22 cellular contexts compared by ENCODE assay signal in the genomic region with DNA sequence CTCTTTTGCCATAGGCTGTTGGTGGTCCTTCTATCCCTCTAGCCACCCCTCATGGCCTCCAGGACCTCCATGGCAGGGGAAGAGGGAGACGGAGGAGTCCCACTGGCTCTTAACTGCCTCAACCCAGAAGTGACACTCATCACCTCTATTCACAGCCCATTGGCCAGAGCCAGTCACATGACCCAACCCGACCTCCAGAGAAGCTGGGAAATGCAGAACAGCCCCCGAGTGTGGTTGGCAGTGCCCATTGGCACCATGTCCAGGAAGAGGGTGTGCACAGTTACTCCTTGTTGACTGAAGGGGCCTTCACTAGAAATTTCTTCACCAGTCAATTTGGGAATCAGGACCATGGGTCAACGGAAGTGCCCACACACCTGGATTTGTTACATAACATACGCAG. TPM values are rescaled to one million over a fixed set of nuclear protein-coding genes. Genes with fewer than 3 reads are reported as not detected.
DNase-seq lines count a peak whose midpoint lies in the region; ATAC-seq, FAIRE-seq and TF ChIP-seq lines count a peak whose summit lies in the region.
"Had no signal": no experiment of that assay in that cellular context is flagged by ENCODE, and none has a peak within 500 bp of the region (broad histone marks: within the 10 kb centered on the region; RNA-seq: fewer than 3 reads in every experiment).

No MANE protein-coding gene starts in this region.

- H3K14ac ChIP-seq in neuronal stem cell (ENCODE audit: low read length): no peak overlapping the region

- WGBS in GM12878 (ENCODE audit: insufficient coverage, insufficient replicate concordance, low lambda C conversion rate, missing lambda C conversion rate): 50% methylated on average over 5 of the region's 5 CpGs
- WGBS in neuronal stem cell (ENCODE audit: extremely low coverage in 2 of 2, insufficient read length in 2 of 2, insufficient replicate concordance in 1 of 2), 2 donors: no CpG with 5 or more reads among the region's 5 CpGs

- peaks cover 31% of the 10 kb centered on the region for H3K4me1 ChIP-seq in GM12878 (ENCODE audit: control insufficient read depth, insufficient read depth, low read length)
- H3K4me1 ChIP-seq in neuronal stem cell (ENCODE audit: control insufficient read depth in 2 of 2, insufficient read depth in 1 of 2, low read depth in 1 of 2, low read length in 2 of 2): peaks cover 0 to 3% of the 10 kb centered on the region in 2 donors
- no peaks in the 10 kb centered on the region for H3K4me1 ChIP-seq in right atrium auricular region
- H3K4me1 ChIP-seq: Caco-2, HAP-1 had no signal

- in situ Hi-C loops in GM12878 (cut with MboI): no loop called here

- no peak for TF ChIP-seq RAD21 in GM12878 (IDR thresholded peaks at IDR 0.05; ENCODE audit: insufficient read depth, low read depth, low read length)

- no peaks in the 10 kb centered on the region for H3K36me3 Mint-ChIP-seq in activated CD4-positive, alpha-beta T cell treated with anti-CD3 and anti-CD28 coated beads, Interleukin-2, amount 10 ng/mL, durations not matched to agents 24 days and 14 days (ENCODE audit: low read depth)

- no peak overlapping the region for H3K23ac ChIP-seq in neuronal stem cell (ENCODE audit: low read depth, low read length, poor library complexity)

- H3K79me2 ChIP-seq in GM12878 (ENCODE audit: control insufficient read depth, insufficient read depth, low read length): no peaks in the 10 kb centered on the region

- no peak for FAIRE-seq in GM12878 (lab: Jason Lieb, UNC)
- FAIRE-seq: A204.1, G401.6, GM19239, H54 had no signal

- SMC1A ChIA-PET in GM12878 (lab: Charles Lee; ENCODE audit: uncharacterized antibody, unreplicated experiment): no interaction called here

- no peak overlapping the region for H3K4ac ChIP-seq in neuronal stem cell (ENCODE audit: low read length)

- H3K4me3 Mint-ChIP-seq in activated CD4-positive, alpha-beta T cell treated with anti-CD3 and anti-CD28 coated beads, Interleukin-2, amount 10 ng/mL, durations not matched to agents 24 days and 14 days: no peak overlapping the region
- H3K4me3 Mint-ChIP-seq: B cell; CD4-positive, CD25-positive, alpha-beta regulatory T cell; CD8-positive, alpha-beta T cell; GM23338 had no signal

- peaks cover 7% of the 10 kb centered on the region for H3K4me1 Mint-ChIP-seq in activated CD4-positive, alpha-beta T cell treated with anti-CD3 and anti-CD28 coated beads, Interleukin-2, amount 10 ng/mL, durations not matched to agents 24 days and 14 days

- H3K79me1 ChIP-seq in neuronal stem cell (ENCODE audit: low read depth, low read length): no peaks in the 10 kb centered on the region

- H2BK5ac ChIP-seq in neuronal stem cell (ENCODE audit: low read length): no peak overlapping the region

- H3K9me3 ChIP-seq in GM12878 (replicated peaks; ENCODE audit: control insufficient read depth, insufficient read depth, low read length) (no peaks in the 10 kb centered on the region; the same call in 2 of the 3 replicates), neuronal stem cell (replicated peaks in 1 of 2; ENCODE audit: control insufficient read depth in 2 of 2, insufficient read depth in 1 of 2, low read depth in 1 of 2, low read length in 2 of 2) (no peaks in the 10 kb centered on the region), right atrium auricular region (no peaks in the 10 kb centered on the region)
- H3K9me3 ChIP-seq: BLaER1, Caco-2, HAP-1 had no signal

- H3K27ac Mint-ChIP-seq in activated CD4-positive, alpha-beta T cell treated with anti-CD3 and anti-CD28 coated beads, Interleukin-2, amount 10 ng/mL, durations not matched to agents 24 days and 14 days: no peak overlapping the region
- H3K27ac Mint-ChIP-seq: B cell; CD4-positive, CD25-positive, alpha-beta regulatory T cell; CD8-positive, alpha-beta T cell; GM23338 had no signal

- peaks cover 8% of the 10 kb centered on the region for H3K27me3 Mint-ChIP-seq in activated CD4-positive, alpha-beta T cell treated with anti-CD3 and anti-CD28 coated beads, Interleukin-2, amount 10 ng/mL, durations not matched to agents 24 days and 14 days

- BruUV-seq in GM12878 (replicated peaks; lab: Mats Ljungman, UMichigan): no TSS peak

- peak; percentile 53 for DNase-seq in activated CD4-positive, alpha-beta T cell treated with anti-CD3 and anti-CD28 coated beads, Interleukin-2, amount 10 ng/mL, durations not matched to agents 24 days and 14 days
- DNase-seq in activated CD4-positive, alpha-beta T cell treated with anti-CD3 and anti-CD28 coated beads for 48 hours: no peak
- DNase-seq in GM12878 (ENCODE audit: low read depth, low spot score): no peak
- no peak for DNase-seq in neuronal stem cell (ENCODE audit: low spot score)
- no peak for DNase-seq in right atrium auricular region (ENCODE audit: low spot score)
- DNase-seq: Caco-2; CD4-positive, CD25-positive, alpha-beta regulatory T cell; CD8-positive, alpha-beta T cell; DMS153; DND-41 had no signal

- H3K18ac ChIP-seq in neuronal stem cell (ENCODE audit: low read length): peak overlapping the region; percentile 52

- no peak for TF ChIP-seq EP300 in GM12878 (IDR thresholded peaks at IDR 0.05; ENCODE audit: borderline replicate concordance in 1 of 2, control insufficient read depth in 1 of 2, low read depth in 2 of 2, low read length in 2 of 2)

- ATAC-seq in GM12878: no peak
- no peak for ATAC-seq in GM21390 (IDR thresholded peaks at IDR 0.05; ENCODE audit: unreplicated experiment)
- ATAC-seq: CD8-positive, alpha-beta T cell; GM23338 had no signal

- H3K4me2 ChIP-seq in GM12878 (ENCODE audit: control insufficient read depth, insufficient read depth): no peak overlapping the region
- H3K4me2 ChIP-seq in neuronal stem cell (ENCODE audit: insufficient read depth, low read length, poor library complexity, severe bottlenecking): no peak overlapping the region
- H3K4me2 ChIP-seq: BLaER1, GM23338 had no signal

- H2BK120ac ChIP-seq in neuronal stem cell (ENCODE audit: low read depth, low read length): no peak overlapping the region

- H3K9me3 Mint-ChIP-seq in activated CD4-positive, alpha-beta T cell treated with anti-CD3 and anti-CD28 coated beads, Interleukin-2, amount 10 ng/mL, durations not matched to agents 24 days and 14 days: no peaks in the 10 kb centered on the region
- H3K9me3 Mint-ChIP-seq: CD4-positive, CD25-positive, alpha-beta regulatory T cell; CD8-positive, alpha-beta T cell; GM23338 had no signal

- no peak overlapping the region for H3K4me3 ChIP-seq in GM12878
- H3K4me3 ChIP-seq in neuronal stem cell (ENCODE audit: low read length in 2 of 2): no peak overlapping the region
- no peak overlapping the region for H3K4me3 ChIP-seq in right atrium auricular region
- H3K4me3 ChIP-seq: BLaER1, GM23338, HAP-1 had no signal

- no peaks in the 10 kb centered on the region for H3K36me3 ChIP-seq in GM12878 (ENCODE audit: control insufficient read depth in 2 of 2, insufficient read depth in 2 of 2, low read length in 1 of 2)
- no peaks in the 10 kb centered on the region for H3K36me3 ChIP-seq in neuronal stem cell (replicated peaks in 1 of 2; ENCODE audit: control insufficient read depth in 2 of 2, insufficient read depth in 2 of 2, low read length in 2 of 2)
- H3K36me3 ChIP-seq in right atrium auricular region: no peaks in the 10 kb centered on the region
- H3K36me3 ChIP-seq: BLaER1, HAP-1 had no signal

- H4K8ac ChIP-seq in neuronal stem cell (ENCODE audit: low read depth, low read length): no peak overlapping the region

- H2AFZ ChIP-seq in GM12878 (ENCODE audit: control insufficient read depth, low read depth, low read length) (no peak overlapping the region), neuronal stem cell (ENCODE audit: low read length) (no peak overlapping the region)
- H2AFZ ChIP-seq: GM23338 had no signal

- H4K20me1 ChIP-seq in GM12878 (ENCODE audit: control insufficient read depth, insufficient read depth): no peaks in the 10 kb centered on the region
- H4K20me1 ChIP-seq: BLaER1 had no signal

- H2BK12ac ChIP-seq in neuronal stem cell (ENCODE audit: low read length): no peak overlapping the region

- no peak overlapping the region for H4K91ac ChIP-seq in neuronal stem cell (ENCODE audit: low read depth, low read length, poor library complexity)

- POLR2A ChIA-PET in GM12878 (lab: Charles Lee): no interaction called here

- TF ChIP-seq CTCF in GM12878 (IDR thresholded peaks at IDR 0.05 in 2 of 3, conservative IDR thresholded peaks at IDR 0.05 in 1 of 3; ENCODE audit: control insufficient read depth in 2 of 3, extremely low read depth in 1 of 3, insufficient read depth in 1 of 3, low read depth in 3 of 3, low read length in 3 of 3) (no peak), right atrium auricular region (IDR thresholded peaks at IDR 0.05) (no peak)

- no peak overlapping the region for H3K9ac ChIP-seq in GM12878 (ENCODE audit: control insufficient read depth, insufficient read depth, low read length)
- no peak overlapping the region for H3K9ac ChIP-seq in neuronal stem cell (ENCODE audit: low read depth, low read length, poor library complexity)
- H3K9ac ChIP-seq: BLaER1 had no signal

- H3K27ac ChIP-seq in GM12878 (ENCODE audit: control insufficient read depth, insufficient read depth) (no peak overlapping the region), neuronal stem cell (replicated peaks; ENCODE audit: low read length) (no peak overlapping the region), right atrium auricular region (no peak overlapping the region)
- H3K27ac ChIP-seq: 22Rv1, BLaER1, C4-2B had no signal

- CTCF ChIA-PET in GM12878 (lab: Yijun Ruan, JAX): no interaction called here

- H3K27me3 ChIP-seq in GM12878 (replicated peaks in 1 of 2; ENCODE audit: control insufficient read depth in 2 of 2, insufficient read depth in 2 of 2, low read length in 1 of 2) (no peaks in the 10 kb centered on the region), neuronal stem cell (ENCODE audit: control insufficient read depth in 3 of 3, insufficient read depth in 3 of 3, low read depth in 1 of 3, low read length in 3 of 3) (peaks cover 0 to 26% (median 0%) of the 10 kb centered on the region in 3 experiments), right atrium auricular region (peaks cover 0 to 4% of the 10 kb centered on the region in 2 donors)
- H3K27me3 ChIP-seq: BLaER1 had no signal

- intact Hi-C loops in activated CD4-positive, alpha-beta T cell treated with anti-CD3 and anti-CD28 coated beads, Interleukin-2, amount 10 ng/mL, durations not matched to agents 24 days and 14 days (cut with micrococcal nuclease): no loop called here
- intact Hi-C loops in GM12878 (cut with micrococcal nuclease; ENCODE audit: unreplicated experiment): no loop called here

- no peak for TF ChIP-seq POLR2A in GM12878 (IDR thresholded peaks at IDR 0.05; ENCODE audit: low read depth, low read length)

- H2BK15ac ChIP-seq in neuronal stem cell (ENCODE audit: low read length): no peak overlapping the region

- RAD21 ChIA-PET in GM12878 (lab: Charles Lee; ENCODE audit: unreplicated experiment): no interaction called here

- H2AK5ac ChIP-seq in neuronal stem cell (ENCODE audit: low read depth, low read length): no peak overlapping the region

RNA-seq across cellular contexts. Expression of gene BCL11B, which starts 17.0 kb away (rescaled TPM):
- total RNA-seq in activated CD4-positive, alpha-beta T cell treated with anti-CD3 and anti-CD28 coated beads, Interleukin-2, amount 10 ng/mL, durations not matched to agents 24 days and 14 days: 48.2 and 48.5 TPM in 2 replicates
- total RNA-seq in GM12878 (2013; cell fraction: nucleolus; rRNA removed): 6.7 and 7.9 TPM in 2 replicates
- 1.9 and 2.6 TPM in 2 replicates for total RNA-seq in GM12878 (2014; rRNA removed)
- 1.3 and 1.6 TPM in 2 replicates for total RNA-seq in GM12878 (2014; rRNA removed; fragmentation: Illumina TruSeq; extraction: Trizol)
- total RNA-seq in GM12878 (2021): 5.3 and 5.5 TPM in 2 replicates
- 0.12 TPM for polyA plus RNA-seq in GM12878 (2011; ENCODE audit: low read depth)
- 1.4 and 1.7 TPM in 2 replicates for polyA plus RNA-seq in GM12878 (2011; rRNA removed)
- polyA plus RNA-seq in GM12878 (2011; cell fraction: cytosol; rRNA removed): 1.2 and 1.6 TPM in 2 replicates
- polyA plus RNA-seq in GM12878 (2011; cell fraction: nucleus; rRNA removed): 2.2 and 2.5 TPM in 2 replicates
- 0.22 and 0.24 TPM in 2 replicates for polyA plus RNA-seq in GM12878 (2012)
- polyA plus RNA-seq in GM12878 (2014; fragmentation: Illumina TruSeq; extraction: Trizol): 1.00 and 1.3 TPM in 2 replicates
- 1 to 10 TPM in 1 of 2 experiments, under 1 TPM in 1; 0.38 to 1.7 TPM for polyA plus RNA-seq in GM12878 (2014; fragmentation: Nextera tagmentation; extraction: Ambion mirVana)
- polyA plus RNA-seq in GM12878 (2014; rRNA removed): 1.4 and 1.6 TPM in 2 replicates
- under 1 TPM; 0.64 to 0.71 TPM for polyA plus RNA-seq in GM12878 (2016; fragmentation: Nextera tagmentation; extraction: Ambion mirVana)
- polyA minus RNA-seq in GM12878 (2011; rRNA and poly(A)+ RNA removed): 3.1 and 3.5 TPM in 2 replicates
- polyA minus RNA-seq in GM12878 (2011; cell fraction: cytosol; rRNA and poly(A)+ RNA removed): 2.6 and 4.1 TPM in 2 replicates
- polyA minus RNA-seq in GM12878 (2011; cell fraction: nucleus; rRNA and poly(A)+ RNA removed): 2.8 and 4.0 TPM in 2 replicates
- 0.77 TPM for polyA plus RNA-seq in neuronal stem cell (2013, experiment 1 of 2)
- polyA plus RNA-seq in neuronal stem cell (2013, experiment 2 of 2): 0.90 TPM
- total RNA-seq in right atrium auricular region: under 1 TPM; 0.19 to 0.43 TPM
- polyA plus RNA-seq: AG04450 had no signal
